In genomic region chr12:98503593-98504367, GRCh38 we compare ENCODE assay signal across 7 cellular contexts. TPM values are rescaled to one million over a fixed set of nuclear protein-coding genes. Genes with fewer than 3 reads are reported as not detected.
DNase-seq lines count a peak whose midpoint lies in the region; ATAC-seq and TF ChIP-seq lines count a peak whose summit lies in the region.

No MANE protein-coding gene starts in this region.

- ATAC-seq in GM18505 (IDR thresholded peaks at IDR 0.05; ENCODE audit: unreplicated experiment), result peak; percentile 82
- ATAC-seq in HG02970 (IDR thresholded peaks at IDR 0.05; ENCODE audit: low FRiP score, unreplicated experiment), result peak; percentile 76

- peak; percentile 85 for DNase-seq in NCI-H1930 (lab: John Stamatoyannopoulos, UW)
- DNase-seq in T-helper 22 cell (ENCODE audit: low read depth), result peak; percentile 85
- peak; percentile 76 for DNase-seq in astrocyte of the cerebellum (ENCODE audit: low read depth)
- DNase-seq in hepatocyte (ENCODE audit: low spot score), result peak; percentile 96
- DNase-seq in retina, result peak; percentile 97

- peak overlapping the region; percentile 98 for H3K27ac ChIP-seq in hepatocyte

- no peaks in the 10 kb centered on the region for H3K79me2 ChIP-seq in hepatocyte

- peak overlapping the region; percentile 78 for H2AFZ ChIP-seq in hepatocyte

- no peaks in the 10 kb centered on the region for H3K9me2 ChIP-seq in hepatocyte (replicated peaks; ENCODE audit: insufficient read depth)

- WGBS in hepatocyte (ENCODE audit: low lambda C conversion rate, missing lambda C conversion rate), result under 1% methylated on average over 37 of the region's 43 CpGs

- no peaks in the 10 kb centered on the region for H3K4me1 ChIP-seq in hepatocyte (ENCODE audit: insufficient read depth)

- H3K9me3 ChIP-seq in hepatocyte (ENCODE audit: low read depth), result no peaks in the 10 kb centered on the region

- H4K20me1 ChIP-seq in hepatocyte (ENCODE audit: insufficient read depth, poor library complexity, severe bottlenecking), result no peaks in the 10 kb centered on the region

- H3K4me2 ChIP-seq in hepatocyte, result peak overlapping the region; percentile 79

- peak; percentile 78 for TF ChIP-seq POLR2A in GM18505 (IDR thresholded peaks at IDR 0.05; ENCODE audit: borderline replicate concordance, extremely low read depth, insufficient read depth, insufficient read length)

- in situ Hi-C loops in astrocyte of the cerebellum (cut with HindIII; ENCODE audit: low sequenced_read_pairs), result no loop called here

- TF ChIP-seq CTCF in astrocyte of the cerebellum (IDR thresholded peaks at IDR 0.05; ENCODE audit: low read depth, low read length, missing control alignments) (no peak), hepatocyte (IDR thresholded peaks at IDR 0.05; ENCODE audit: poor library complexity) (no peak)

- no peaks in the 10 kb centered on the region for H3K36me3 ChIP-seq in hepatocyte (replicated peaks; ENCODE audit: insufficient read depth, low read depth)

- peak overlapping the region; percentile 75 for H3K4me3 ChIP-seq in astrocyte of the cerebellum (ENCODE audit: low read depth, low read length)
- H3K4me3 ChIP-seq in hepatocyte, result peak overlapping the region; percentile 68

- no peaks in the 10 kb centered on the region for H3K27me3 ChIP-seq in hepatocyte

RNA-seq across cellular contexts. Expression of gene TMPO, which starts 11.6 kb away (rescaled TPM):
- 112 and 115 TPM in 2 replicates for total RNA-seq in hepatocyte
- 22.4 and 28.1 TPM in 2 replicates for polyA plus RNA-seq in hepatocyte

Comparison
In these comparisons a context has a peak if more than half of its experiments do, and no peak if none do; other contexts are left out.
1. Peak in every context shown above with its lines: DNase-seq, ATAC-seq, H3K4me3 ChIP-seq and H3K27ac ChIP-seq.